In genomic region chr16:57807252-57807967, GRCh38 we compare ENCODE assay signal across 10 cellular contexts. TPM values are rescaled to one million over a fixed set of nuclear protein-coding genes. Genes with fewer than 3 reads are reported as not detected.
DNase-seq lines count a peak whose midpoint lies in the region; TF ChIP-seq lines count a peak whose summit lies in the region.
"Had no signal": no experiment of that assay in that cellular context is flagged by ENCODE, and none has a peak within 500 bp of the region (broad histone marks: within the 10 kb centered on the region; RNA-seq: fewer than 3 reads in every experiment).

No MANE protein-coding gene starts in this region.

- no peak for TF ChIP-seq POLR2A in adrenal gland (IDR thresholded peaks at IDR 0.05)

- no peak overlapping the region for H3K9ac ChIP-seq in mesenchymal stem cell (ENCODE audit: low read length)

- no peak overlapping the region for H3K14ac ChIP-seq in mesenchymal stem cell (ENCODE audit: low read length in 2 of 2)

- no peak overlapping the region for H2BK120ac ChIP-seq in mesenchymal stem cell (ENCODE audit: low read depth, low read length)

- H2AFZ ChIP-seq in mesenchymal stem cell (ENCODE audit: low read depth, low read length): no peak overlapping the region

- intact Hi-C loops in adrenal gland (cut with DNase I): no loop called here

- H4K91ac ChIP-seq in mesenchymal stem cell (ENCODE audit: low read length): no peak overlapping the region

- H2BK5ac ChIP-seq in mesenchymal stem cell (ENCODE audit: low read depth, low read length, poor library complexity, severe bottlenecking): peak overlapping the region; percentile 91

- no peak overlapping the region for H2BK15ac ChIP-seq in mesenchymal stem cell (ENCODE audit: low read depth, poor library complexity, severe bottlenecking)

- H3K9me3 ChIP-seq in adrenal gland (replicated peaks in 1 of 3) (no peaks in the 10 kb centered on the region), mesenchymal stem cell (ENCODE audit: control insufficient read depth, low read length) (no peaks in the 10 kb centered on the region)

- H3K4me1 ChIP-seq in adrenal gland (replicated peaks in 1 of 2) (peaks cover 4 to 52% of the 10 kb centered on the region in 2 donors), mesenchymal stem cell (ENCODE audit: control insufficient read depth, insufficient read depth, low read depth, low read length) (peaks cover 46% of the 10 kb centered on the region)

- H3K27me3 ChIP-seq in adrenal gland (no peaks in the 10 kb centered on the region), mesenchymal stem cell (ENCODE audit: control insufficient read depth in 1 of 2, insufficient read depth in 1 of 2, low read length in 2 of 2) (peaks cover 0 to 8% of the 10 kb centered on the region in 2 experiments)

- peak overlapping the region; percentile 96 for H2AK5ac ChIP-seq in mesenchymal stem cell (ENCODE audit: low read length, severe bottlenecking)

- peak overlapping the region in 1 of 2 experiments; percentile 78 for H2BK12ac ChIP-seq in mesenchymal stem cell (ENCODE audit: low read length in 2 of 2)

- TF ChIP-seq CTCF in adrenal gland (IDR thresholded peaks at IDR 0.05): no peak

- H3K4ac ChIP-seq in mesenchymal stem cell (ENCODE audit: low read depth in 1 of 2, low read length in 2 of 2): no peak overlapping the region

- in situ Hi-C loops in ACHN (cut with HindIII; ENCODE audit: low pct_ligation_motif_present, low pct_unique_long_range_greater_than_20kb, low sequenced_read_pairs): no loop called here

- H3K4me3 ChIP-seq in adrenal gland (no peak overlapping the region), mesenchymal stem cell (ENCODE audit: insufficient read depth in 1 of 2, low read depth in 1 of 2, low read length in 2 of 2) (no peak overlapping the region)

- H3K18ac ChIP-seq in mesenchymal stem cell (ENCODE audit: low read depth in 1 of 2, low read length in 2 of 2): peak overlapping the region in 1 of 2 experiments; percentile 42

- H3K36me3 ChIP-seq in adrenal gland (replicated peaks in 1 of 2) (no peaks in the 10 kb centered on the region), mesenchymal stem cell (ENCODE audit: control insufficient read depth in 1 of 2, insufficient read depth in 2 of 2, low read depth in 1 of 2, low read length in 2 of 2) (peaks cover 0 to 12% of the 10 kb centered on the region in 2 experiments)

- no peak overlapping the region for H3K4me2 ChIP-seq in mesenchymal stem cell (ENCODE audit: low read length, poor library complexity, severe bottlenecking)

- no peak overlapping the region for H4K8ac ChIP-seq in mesenchymal stem cell (ENCODE audit: low read length)

- no peak overlapping the region for H3K23ac ChIP-seq in mesenchymal stem cell (ENCODE audit: low read length in 2 of 2)

- H3K27ac ChIP-seq in adrenal gland (peak overlapping the region in 4 of 5 donors; percentile 50 to 83 (median 56)), mesenchymal stem cell (ENCODE audit: low read length, poor library complexity, severe bottlenecking) (peak overlapping the region; percentile 96)
- H3K27ac ChIP-seq: VCaP had no signal

- peak; percentile 86 for DNase-seq in ACHN
- peak; percentile 80 for DNase-seq in HT1080 (ENCODE audit: low read depth)
- DNase-seq in adrenal gland: no peak
- DNase-seq in mesenchymal stem cell: peak; percentile 25
- DNase-seq in NOMO-1 (lab: John Stamatoyannopoulos, UW; ENCODE audit: unreplicated experiment in 2 of 2): no peak
- no peak for DNase-seq in CD1c-positive myeloid dendritic cell (ENCODE audit: extremely low spot score)
- no peak for DNase-seq in amniotic stem cell (lab: John Stamatoyannopoulos, UW)
- no peak for DNase-seq in stimulated activated CD4-positive, alpha-beta T cell treated with anti-CD3 and anti-CD28 coated beads, Interleukin-1b, Interleukin-23, amount 100 ng/mL, for 48 hours
- DNase-seq: NK-92 treated with Interleukin-12 subunit alpha and Interleukin-12 subunit beta, amount 100 ng/mL, for 24 hours had no signal

- H3K79me1 ChIP-seq in mesenchymal stem cell (replicated peaks; ENCODE audit: low read length, poor library complexity, severe bottlenecking): peaks cover 2% of the 10 kb centered on the region

- WGBS in adrenal gland, 4 donors: 66 to 78% (median 76%) methylated on average over 6 to 7 of the region's 7 CpGs
- WGBS in mesenchymal stem cell: 100% methylated on average over 4 of the region's 7 CpGs

RNA-seq across cellular contexts. Expression of gene KIFC3, which starts 5.1 kb away (rescaled TPM):
- total RNA-seq in HT1080 (2014; rRNA removed; shearing (Covaris generic)): 134 and 140 TPM in 2 replicates
- 47.4 and 57.8 TPM in 2 replicates for polyA plus RNA-seq in HT1080 (2015; cell fraction: cytosol; rRNA removed)
- 73.3 and 80.3 TPM in 2 replicates for polyA plus RNA-seq in HT1080 (2015; cell fraction: nucleus; rRNA removed)
- total RNA-seq in adrenal gland: 100 to 1,000 TPM in 1 of 8 donors, 10 to 100 TPM in 7; 38.0 to 100 (median 60.0) TPM
- polyA plus RNA-seq in adrenal gland: 100 to 1,000 TPM in 1 of 3 donors, 10 to 100 TPM in 2; 15.5 to 130 (median 71.7) TPM
- 28.1 TPM for polyA plus RNA-seq in mesenchymal stem cell (2013, experiment 1 of 2)
- 25.8 TPM for polyA plus RNA-seq in mesenchymal stem cell (2013, experiment 2 of 2)

Comparison
In these comparisons a context has a peak if more than half of its experiments do, and no peak if none do; other contexts are left out.
1. DNase-seq: peak in ACHN (single experiment), HT1080 (single experiment) and mesenchymal stem cell (single experiment); none in adrenal gland (0 of 7), NOMO-1 (0 of 2), CD1c-positive myeloid dendritic cell (single experiment), amniotic stem cell (single experiment) and stimulated activated CD4-positive, alpha-beta T cell treated with anti-CD3 and anti-CD28 coated beads, Interleukin-1b, Interleukin-23, amount 100 ng/mL, for 48 hours (single experiment).